18 cellular contexts compared by ENCODE assay signal in the genomic region with DNA sequence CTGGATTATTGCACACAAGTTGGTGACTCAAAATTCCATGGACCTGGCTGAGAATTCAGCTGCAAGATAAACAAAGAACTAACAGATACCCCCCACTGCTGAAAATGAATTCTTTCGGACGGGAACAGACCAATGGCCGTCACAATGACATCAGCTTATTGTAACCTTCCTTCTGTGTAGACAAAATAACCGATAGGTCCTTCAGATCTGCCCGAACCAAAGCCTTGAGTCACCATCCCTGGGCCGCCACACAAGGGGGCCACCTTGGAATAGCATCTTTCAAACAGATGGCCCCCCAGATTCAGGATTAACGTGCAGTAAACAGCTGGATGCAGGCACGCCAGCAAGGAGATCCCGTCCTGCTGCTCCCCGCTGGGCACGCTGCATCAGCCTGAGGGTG.
DNase-seq lines count a peak whose midpoint lies in the region; ATAC-seq, FAIRE-seq and TF ChIP-seq lines count a peak whose summit lies in the region.
"Had no signal": no experiment of that assay in that cellular context is flagged by ENCODE, and none has a peak within 500 bp of the region (broad histone marks: within the 10 kb centered on the region; RNA-seq: fewer than 3 reads in every experiment).

No MANE protein-coding gene starts in this region.

- no peak overlapping the region for H4K8ac ChIP-seq in neuronal stem cell (ENCODE audit: low read depth, low read length)

- H2BK120ac ChIP-seq in neuronal stem cell (ENCODE audit: low read depth, low read length), result no peak overlapping the region

- H3K4ac ChIP-seq in neuronal stem cell (ENCODE audit: low read length), result no peak overlapping the region

- no peaks in the 10 kb centered on the region for H3K4me1 ChIP-seq in K562 (replicated peaks in 1 of 2; ENCODE audit: control insufficient read depth in 2 of 2, insufficient read depth in 2 of 2, low read length in 2 of 2)
- H3K4me1 ChIP-seq in neuronal stem cell (ENCODE audit: control insufficient read depth in 2 of 2, insufficient read depth in 1 of 2, low read depth in 1 of 2, low read length in 2 of 2), result peaks cover 0 to 2% of the 10 kb centered on the region in 2 donors
- peaks cover 0 to 5% (median 0%) of the 10 kb centered on the region in 4 donors for H3K4me1 ChIP-seq in tibial nerve
- H3K4me1 ChIP-seq: spleen had no signal

- DNase-seq in AG10803 (ENCODE audit: low read depth) (peak; percentile 11), M059J (ENCODE audit: low read depth) (peak; percentile 73), K562 (ENCODE audit: extremely low read depth in 1 of 4, low spot score in 3 of 4) (peak in 2 of 4 experiments; percentile 37 to 49), neuronal stem cell (ENCODE audit: low spot score) (peak; percentile 24), occipital lobe (lab: John Stamatoyannopoulos, UW) (no peak), tibial nerve (ENCODE audit: low spot score in 2 of 2) (no peak)
- DNase-seq: activated naive CD4-positive, alpha-beta T cell treated with anti-CD3 and anti-CD28 coated beads, Interleukin-2, amount 50 U/mL, for 16 hours; amygdala; Calu3; NCI-H187; NCI-H526 treated with DMSO at 0.1 percent for 48 hours; nucleus accumbens; spleen; stimulated activated CD4-positive, alpha-beta T cell treated with anti-CD3 and anti-CD28 coated beads, Interleukin-2, amount 100 ng/mL, for 48 hours had no signal

- no peak overlapping the region for H2BK12ac ChIP-seq in neuronal stem cell (ENCODE audit: low read length)

- no peak for TF ChIP-seq CTCF in AG10803 (conservative IDR thresholded peaks at IDR 0.05; ENCODE audit: low read length)
- TF ChIP-seq CTCF in K562 (IDR thresholded peaks at IDR 0.05 in 2 of 3, conservative IDR thresholded peaks at IDR 0.05 in 1 of 3; ENCODE audit: insufficient read depth in 2 of 3, low read depth in 1 of 3, low read length in 3 of 3), result no peak
- no peak for TF ChIP-seq CTCF in tibial nerve (IDR thresholded peaks at IDR 0.05)

- H3K4me2 ChIP-seq in K562 (ENCODE audit: insufficient read depth, low read length) (no peak overlapping the region), neuronal stem cell (ENCODE audit: insufficient read depth, low read length, poor library complexity, severe bottlenecking) (no peak overlapping the region)

- H3K27me3 ChIP-seq in K562 (ENCODE audit: control insufficient read depth in 2 of 2, insufficient read depth in 2 of 2, low read length in 2 of 2) (no peaks in the 10 kb centered on the region), neuronal stem cell (ENCODE audit: control insufficient read depth in 3 of 3, insufficient read depth in 3 of 3, low read depth in 1 of 3, low read length in 3 of 3) (no peaks in the 10 kb centered on the region), tibial nerve (no peaks in the 10 kb centered on the region)

- TF ChIP-seq EP300 in K562 (IDR thresholded peaks at IDR 0.05; ENCODE audit: low read length) (no peak), tibial nerve (IDR thresholded peaks at IDR 0.05) (no peak)

- no peaks in the 10 kb centered on the region for H3K79me2 ChIP-seq in K562 (ENCODE audit: control insufficient read depth, insufficient read depth, low read length)

- peak overlapping the region; percentile 89 for H3K18ac ChIP-seq in neuronal stem cell (ENCODE audit: low read length)

- POLR2A ChIA-PET in K562 (lab: Yijun Ruan, JAX), result interaction anchor here (0.7 kb wide), 1 partner anchor 9 kb away, joined by 3 read pairs; no protein-coding TSS in a partner anchor

- in situ Hi-C loops in K562 (cut with MboI), result no loop called here

- BruUV-seq in K562 (replicated peaks; lab: Mats Ljungman, UMichigan), result no TSS peak

- H3K36me3 ChIP-seq in K562 (ENCODE audit: control insufficient read depth, insufficient read depth, low read length) (no peaks in the 10 kb centered on the region), neuronal stem cell (replicated peaks in 1 of 2; ENCODE audit: control insufficient read depth in 2 of 2, insufficient read depth in 2 of 2, low read length in 2 of 2) (no peaks in the 10 kb centered on the region), tibial nerve (no peaks in the 10 kb centered on the region)
- H3K36me3 ChIP-seq: spleen had no signal

- H2BK5ac ChIP-seq in neuronal stem cell (ENCODE audit: low read length), result no peak overlapping the region

- no peak for FAIRE-seq in K562 (lab: Jason Lieb, UNC)

- H3K4me3 ChIP-seq in AG10803 (ENCODE audit: low read length), result no peak overlapping the region
- no peak overlapping the region for H3K4me3 ChIP-seq in K562
- H3K4me3 ChIP-seq in neuronal stem cell (ENCODE audit: low read length in 2 of 2), result no peak overlapping the region
- no peak overlapping the region for H3K4me3 ChIP-seq in tibial nerve
- H3K4me3 ChIP-seq: spleen had no signal

- intact Hi-C loops in K562 (cut with micrococcal nuclease), result no loop called here

- H2AK5ac ChIP-seq in neuronal stem cell (ENCODE audit: low read depth, low read length), result peak overlapping the region; percentile 56

- no peaks in the 10 kb centered on the region for H3K79me1 ChIP-seq in neuronal stem cell (ENCODE audit: low read depth, low read length)

- peak; percentile 58 for ATAC-seq in K562
- ATAC-seq in HG03159 (IDR thresholded peaks at IDR 0.05; ENCODE audit: unreplicated experiment), result no peak
- no peak for ATAC-seq in GM21447 (IDR thresholded peaks at IDR 0.05; ENCODE audit: unreplicated experiment)
- ATAC-seq: stimulated activated memory B cell treated with anti-CD40 and anti-IgM and Interleukin-4, amounts not matched to agents 10 μg/mL and 1 μg/mL and 100 μg/mL, for 72 hours had no signal

- no peak for TF ChIP-seq RAD21 in K562 (CRISPR knock-in tag; conservative IDR thresholded peaks at IDR 0.05 in 1 of 2, IDR thresholded peaks at IDR 0.05 in 1 of 2)

- 1% methylated on average over 11 of the region's 11 CpGs for WGBS in K562 (ENCODE audit: insufficient coverage, low coverage, missing lambda C conversion rate)
- no CpG with 5 or more reads among the region's 11 CpGs for WGBS in neuronal stem cell (ENCODE audit: extremely low coverage in 2 of 2, insufficient read length in 2 of 2, insufficient replicate concordance in 1 of 2), 2 donors
- 68 to 76% methylated on average over 11 of the region's 11 CpGs for WGBS in tibial nerve, 2 donors

- no peak overlapping the region for H4K91ac ChIP-seq in neuronal stem cell (ENCODE audit: low read depth, low read length, poor library complexity)

- CTCF ChIA-PET in K562 (lab: Yijun Ruan, JAX; ENCODE audit: low intra/inter-chr PET ratio), result no interaction called here

- H3K27ac ChIP-seq in K562 (ENCODE audit: extremely low read depth, low read depth, low read length), result no peak overlapping the region
- no peak overlapping the region for H3K27ac ChIP-seq in neuronal stem cell (replicated peaks; ENCODE audit: low read length)
- H3K27ac ChIP-seq in tibial nerve, result no peak overlapping the region
- H3K27ac ChIP-seq: spleen, VCaP had no signal

- H3K23ac ChIP-seq in neuronal stem cell (ENCODE audit: low read depth, low read length, poor library complexity), result peak overlapping the region; percentile 89

- H3K9me3 ChIP-seq in K562 (replicated peaks; ENCODE audit: control insufficient read depth, insufficient read depth, low read depth, low read length) (no peaks in the 10 kb centered on the region), neuronal stem cell (replicated peaks in 1 of 2; ENCODE audit: control insufficient read depth in 2 of 2, insufficient read depth in 1 of 2, low read depth in 1 of 2, low read length in 2 of 2) (peaks cover 0 to 3% of the 10 kb centered on the region in 2 donors), tibial nerve (no peaks in the 10 kb centered on the region)
- H3K9me3 ChIP-seq: spleen had no signal

- no peaks in the 10 kb centered on the region for H4K20me1 ChIP-seq in K562 (replicated peaks; ENCODE audit: control insufficient read depth, insufficient read depth, low read length)

- H2AFZ ChIP-seq in K562 (ENCODE audit: low read depth, low read length) (0 out of 2 replicates have a peak overlapping the region, but pooled peaks have one; percentile 2), neuronal stem cell (ENCODE audit: low read length) (peak overlapping the region; percentile 55)

- no peaks in the 10 kb centered on the region for H3K9me1 ChIP-seq in K562 (ENCODE audit: control insufficient read depth, insufficient read depth, low read length)

- no peak overlapping the region for H3K9ac ChIP-seq in K562 (ENCODE audit: insufficient read depth in 1 of 2, low read depth in 2 of 2, low read length in 2 of 2)
- H3K9ac ChIP-seq in neuronal stem cell (ENCODE audit: low read depth, low read length, poor library complexity), result no peak overlapping the region

- TF ChIP-seq POLR2A in K562 (conservative IDR thresholded peaks at IDR 0.05), result no peak
- no peak for TF ChIP-seq POLR2A in tibial nerve (IDR thresholded peaks at IDR 0.05)

- H2BK15ac ChIP-seq in neuronal stem cell (ENCODE audit: low read length), result no peak overlapping the region

- H3K14ac ChIP-seq in neuronal stem cell (ENCODE audit: low read length), result no peak overlapping the region

TF ChIP-seq in K562, 482 proteins besides CTCF, POLR2A, EP300 and RAD21 (continues in another document):
- TF ChIP-seq CREBBP (IDR thresholded peaks at IDR 0.05; ENCODE audit: low read depth, low read length) (no peak), PRMT5 (CRISPR knock-in tag; IDR thresholded peaks at IDR 0.05) (no peak)
- TF ChIP-seq, protein P1, sequence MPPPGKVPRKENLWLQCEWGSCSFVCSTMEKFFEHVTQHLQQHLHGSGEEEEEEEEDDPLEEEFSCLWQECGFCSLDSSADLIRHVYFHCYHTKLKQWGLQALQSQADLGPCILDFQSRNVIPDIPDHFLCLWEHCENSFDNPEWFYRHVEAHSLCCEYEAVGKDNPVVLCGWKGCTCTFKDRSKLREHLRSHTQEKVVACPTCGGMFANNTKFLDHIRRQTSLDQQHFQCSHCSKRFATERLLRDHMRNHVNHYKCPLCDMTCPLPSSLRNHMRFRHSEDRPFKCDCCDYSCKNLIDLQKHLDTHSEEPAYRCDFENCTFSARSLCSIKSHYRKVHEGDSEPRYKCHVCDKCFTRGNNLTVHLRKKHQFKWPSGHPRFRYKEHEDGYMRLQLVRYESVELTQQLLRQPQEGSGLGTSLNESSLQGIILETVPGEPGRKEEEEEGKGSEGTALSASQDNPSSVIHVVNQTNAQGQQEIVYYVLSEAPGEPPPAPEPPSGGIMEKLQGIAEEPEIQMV (tag; conservative IDR thresholded peaks at IDR 0.05; ENCODE audit: low read depth), result no peak
- TF ChIP-seq, protein P2, sequence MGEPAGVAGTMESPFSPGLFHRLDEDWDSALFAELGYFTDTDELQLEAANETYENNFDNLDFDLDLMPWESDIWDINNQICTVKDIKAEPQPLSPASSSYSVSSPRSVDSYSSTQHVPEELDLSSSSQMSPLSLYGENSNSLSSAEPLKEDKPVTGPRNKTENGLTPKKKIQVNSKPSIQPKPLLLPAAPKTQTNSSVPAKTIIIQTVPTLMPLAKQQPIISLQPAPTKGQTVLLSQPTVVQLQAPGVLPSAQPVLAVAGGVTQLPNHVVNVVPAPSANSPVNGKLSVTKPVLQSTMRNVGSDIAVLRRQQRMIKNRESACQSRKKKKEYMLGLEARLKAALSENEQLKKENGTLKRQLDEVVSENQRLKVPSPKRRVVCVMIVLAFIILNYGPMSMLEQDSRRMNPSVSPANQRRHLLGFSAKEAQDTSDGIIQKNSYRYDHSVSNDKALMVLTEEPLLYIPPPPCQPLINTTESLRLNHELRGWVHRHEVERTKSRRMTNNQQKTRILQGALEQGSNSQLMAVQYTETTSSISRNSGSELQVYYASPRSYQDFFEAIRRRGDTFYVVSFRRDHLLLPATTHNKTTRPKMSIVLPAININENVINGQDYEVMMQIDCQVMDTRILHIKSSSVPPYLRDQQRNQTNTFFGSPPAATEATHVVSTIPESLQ (CRISPR knock-in tag; IDR thresholded peaks at IDR 0.05), result no peak

Comparison
In these comparisons a context has a peak if more than half of its experiments do, and no peak if none do; other contexts are left out.
1. DNase-seq: peak in AG10803 (single experiment), M059J (single experiment) and neuronal stem cell (single experiment); none in occipital lobe (single experiment) and tibial nerve (0 of 2).